Comparison of ENCODE assay signal across 13 cellular contexts in the genomic region with DNA sequence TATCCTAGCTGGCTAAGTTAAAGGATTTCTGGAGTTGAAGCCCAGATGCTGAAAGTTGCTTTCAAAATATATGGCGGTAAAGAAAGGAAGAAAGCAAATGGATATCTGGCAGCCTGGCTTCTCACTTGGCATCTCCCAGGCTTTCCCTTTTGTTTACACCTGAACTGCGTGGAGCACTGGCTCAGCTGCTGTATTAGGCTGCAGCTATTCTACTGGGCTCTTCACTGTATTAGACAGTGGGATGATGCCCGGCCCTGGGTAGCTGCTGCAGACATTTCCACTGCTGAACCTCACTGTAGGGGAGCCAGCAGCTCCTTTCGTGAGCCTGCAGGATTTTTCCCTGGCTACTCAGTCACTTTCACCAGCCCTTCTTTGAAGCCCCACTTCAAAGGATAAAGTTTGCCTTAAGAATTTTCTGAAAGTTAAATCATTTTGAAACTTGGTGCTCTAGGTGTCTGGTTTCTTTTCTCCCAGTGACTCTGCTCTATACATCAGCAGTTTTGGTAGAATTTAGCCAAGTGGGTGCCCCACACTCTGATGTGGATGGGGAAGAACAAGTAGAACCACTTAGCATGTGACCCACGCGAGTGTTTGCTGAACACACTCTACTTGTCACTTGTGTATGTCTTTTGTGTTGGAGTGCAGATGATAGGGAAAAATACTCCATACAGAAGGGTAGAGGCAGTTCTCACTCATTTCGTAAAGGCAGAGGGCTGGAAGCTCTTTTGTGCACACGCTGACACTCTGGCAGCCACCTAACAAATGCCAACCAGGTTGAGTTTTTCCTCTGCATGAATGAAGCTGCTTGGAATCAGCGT. TPM values are rescaled to one million over a fixed set of nuclear protein-coding genes. Genes with fewer than 3 reads are reported as not detected.
DNase-seq lines count a peak whose midpoint lies in the region; ATAC-seq lines count a peak whose summit lies in the region.
"Had no signal": no experiment of that assay in that cellular context is flagged by ENCODE, and none has a peak within 500 bp of the region (broad histone marks: within the 10 kb centered on the region; RNA-seq: fewer than 3 reads in every experiment).

No MANE protein-coding gene starts in this region.

- no peak for ATAC-seq in activated CD8-positive, alpha-beta T cell treated with anti-CD3 and anti-CD28 coated beads, Interleukin-2, amount 10 ng/mL, durations not matched to agents 7 days and 5 days
- ATAC-seq in naive B cell (ENCODE audit: low read depth in 2 of 2) (no peak), GM21526 (IDR thresholded peaks at IDR 0.05; ENCODE audit: low FRiP score, unreplicated experiment) (no peak), HG02852 (IDR thresholded peaks at IDR 0.05; ENCODE audit: unreplicated experiment) (no peak)

- H3K9me3 Mint-ChIP-seq in IgD-negative memory B cell (peaks cover 0 to 2% (median 0%) of the 10 kb centered on the region in 3 donors), naive B cell (peaks cover 0 to 2% (median 0%) of the 10 kb centered on the region in 7 donors)
- H3K9me3 Mint-ChIP-seq in activated CD8-positive, alpha-beta T cell treated with anti-CD3 and anti-CD28 coated beads, Interleukin-2, amount 10 ng/mL, durations not matched to agents 7 days and 5 days (ENCODE audit: insufficient read depth) = peaks cover 3% of the 10 kb centered on the region
- H3K9me3 Mint-ChIP-seq: neural progenitor cell; stimulated activated naive CD8-positive, alpha-beta T cell treated with anti-CD3 and anti-CD28 coated beads, Interleukin-15, Interleukin-2, amounts not matched to agents 100 ng/mL and 50 ng/mL, for 24 hours had no signal

- H3K4me1 Mint-ChIP-seq in IgD-negative memory B cell (peaks cover 68 to 78% (median 76%) of the 10 kb centered on the region in 3 donors), naive B cell (peaks cover 76 to 96% (median 81%) of the 10 kb centered on the region in 3 donors)
- H3K4me1 Mint-ChIP-seq in activated CD8-positive, alpha-beta T cell treated with anti-CD3 and anti-CD28 coated beads, Interleukin-2, amount 10 ng/mL, durations not matched to agents 7 days and 5 days (ENCODE audit: low read depth) = peaks cover 96% of the 10 kb centered on the region

- H3K4me3 Mint-ChIP-seq in IgD-negative memory B cell (peak overlapping the region in 2 of 4 donors; percentile 32 to 34), naive B cell (peak overlapping the region in 5 of 8 donors; percentile 57 to 75 (median 68))
- no peak overlapping the region for H3K4me3 Mint-ChIP-seq in activated CD8-positive, alpha-beta T cell treated with anti-CD3 and anti-CD28 coated beads, Interleukin-2, amount 10 ng/mL, durations not matched to agents 7 days and 5 days
- H3K4me3 Mint-ChIP-seq: neural progenitor cell; stimulated activated naive CD8-positive, alpha-beta T cell treated with anti-CD3 and anti-CD28 coated beads, Interleukin-15, Interleukin-2, amounts not matched to agents 100 ng/mL and 50 ng/mL, for 24 hours had no signal

- no peaks in the 10 kb centered on the region for H3K27me3 Mint-ChIP-seq in IgD-negative memory B cell
- H3K27me3 Mint-ChIP-seq in activated CD8-positive, alpha-beta T cell treated with anti-CD3 and anti-CD28 coated beads, Interleukin-2, amount 10 ng/mL, durations not matched to agents 7 days and 5 days (ENCODE audit: low read depth) = no peaks in the 10 kb centered on the region
- H3K27me3 Mint-ChIP-seq in naive B cell = no peaks in the 10 kb centered on the region
- H3K27me3 Mint-ChIP-seq: stimulated activated naive CD8-positive, alpha-beta T cell treated with anti-CD3 and anti-CD28 coated beads, Interleukin-15, Interleukin-2, amounts not matched to agents 100 ng/mL and 50 ng/mL, for 24 hours had no signal

- POLR2A ChIA-PET in activated CD8-positive, alpha-beta T cell treated with anti-CD3 and anti-CD28 coated beads, Interleukin-2, amount 10 ng/mL, durations not matched to agents 7 days and 5 days (lab: Charles Lee) = interaction anchor here (0.9 to 2.7 kb wide), 5 partner anchors 8 to 98 kb away, joined by 3 to 43 read pairs (median 11); partner anchors contain the start of gene TXN

- H3K36me3 Mint-ChIP-seq in IgD-negative memory B cell (peaks cover 7% of the 10 kb centered on the region), naive B cell (peaks cover 10 to 23% of the 10 kb centered on the region in 2 donors)
- H3K36me3 Mint-ChIP-seq in activated CD8-positive, alpha-beta T cell treated with anti-CD3 and anti-CD28 coated beads, Interleukin-2, amount 10 ng/mL, durations not matched to agents 7 days and 5 days (ENCODE audit: low read depth) = peaks cover 81% of the 10 kb centered on the region

- CTCF ChIA-PET in activated CD8-positive, alpha-beta T cell treated with anti-CD3 and anti-CD28 coated beads, Interleukin-2, amount 10 ng/mL, durations not matched to agents 7 days and 5 days (lab: Charles Lee) = interaction anchor here (0.6 to 3.1 kb wide), 9 partner anchors 10 to 254 kb away, joined by 3 to 34 read pairs (median 3); no protein-coding TSS in a partner anchor

- H3K27ac Mint-ChIP-seq in IgD-negative memory B cell = peak overlapping the region; percentile 4 to 71 (median 65)
- peak overlapping the region; percentile 89 for H3K27ac Mint-ChIP-seq in activated CD8-positive, alpha-beta T cell treated with anti-CD3 and anti-CD28 coated beads, Interleukin-2, amount 10 ng/mL, durations not matched to agents 7 days and 5 days
- peak overlapping the region in 4 of 6 donors; percentile 49 to 91 (median 68) for H3K27ac Mint-ChIP-seq in naive B cell
- H3K27ac Mint-ChIP-seq: neural progenitor cell; stimulated activated naive CD8-positive, alpha-beta T cell treated with anti-CD3 and anti-CD28 coated beads, Interleukin-15, Interleukin-2, amounts not matched to agents 100 ng/mL and 50 ng/mL, for 24 hours had no signal

- DNase-seq in DMS153 treated with DMSO at 0.1 percent for 48 hours (lab: John Stamatoyannopoulos, UW; ENCODE audit: unreplicated experiment) (peak; percentile 13), DMS153 (lab: John Stamatoyannopoulos, UW) (no peak), naive B cell (no peak), iPS-NIHi11 (ENCODE audit: low spot score) (no peak)
- no peak for DNase-seq in activated CD8-positive, alpha-beta T cell treated with anti-CD3 and anti-CD28 coated beads, Interleukin-2, amount 10 ng/mL, durations not matched to agents 7 days and 5 days
- DNase-seq: GDM1; stimulated activated CD4-positive, alpha-beta T cell treated with anti-CD3 and anti-CD28 coated beads, Interleukin-15, amount 100 ng/mL, for 24 hours had no signal

RNA-seq across cellular contexts. Expression of gene C9orf152, which starts 49.9 kb away (rescaled TPM):
- polyA plus RNA-seq in IgD-negative memory B cell (not detected), naive B cell (ENCODE audit: low read depth in 6 of 6) (not detected)
- not detected for total RNA-seq in activated CD8-positive, alpha-beta T cell treated with anti-CD3 and anti-CD28 coated beads, Interleukin-2, amount 10 ng/mL, durations not matched to agents 7 days and 5 days
- total RNA-seq: endothelial cell of umbilical vein had no signal
- polyA plus RNA-seq: endothelial cell of umbilical vein had no signal
